Comparison of ENCODE assay signal across 18 cellular contexts in genomic region chr19:46475976-46476375, GRCh38. TPM values are rescaled to one million over a fixed set of nuclear protein-coding genes. Genes with fewer than 3 reads are reported as not detected.
"Had no signal": no experiment of that assay in that cellular context is flagged by ENCODE, and none has a peak within 500 bp of the region (broad histone marks: within the 10 kb centered on the region; RNA-seq: fewer than 3 reads in every experiment).

No MANE protein-coding gene starts in this region.

- H3K9me3 Mint-ChIP-seq: activated T-helper 17 cell treated with anti-CD3 and anti-CD28 coated beads, Interleukin-2, amount 50 U/mL, for 72 hours; neural crest cell; stimulated activated effector memory CD8-positive, alpha-beta T cell treated with anti-CD3 and anti-CD28 coated beads, Interleukin-12 subunit alpha, Interleukin-12 subunit beta, amount 100 ng/mL, for 72 hours had no signal

- H3K36me3 Mint-ChIP-seq: stimulated activated effector memory CD8-positive, alpha-beta T cell treated with anti-CD3 and anti-CD28 coated beads, Interleukin-12 subunit alpha, Interleukin-12 subunit beta, amount 100 ng/mL, for 72 hours had no signal

- ATAC-seq: activated T-helper 17 cell treated with anti-CD3 and anti-CD28 coated beads, Interleukin-2, amount 50 U/mL, for 72 hours; body of pancreas; left ventricle myocardium superior; stimulated activated effector memory CD8-positive, alpha-beta T cell treated with anti-CD3 and anti-CD28 coated beads, Interleukin-12 subunit alpha, Interleukin-12 subunit beta, amount 100 ng/mL, for 72 hours had no signal

- H3K27ac ChIP-seq: adrenal gland, body of pancreas, ovary, thyroid gland, uterus had no signal

- H3K36me3 ChIP-seq: adrenal gland, ovary, thyroid gland, uterus had no signal

- H3K4me3 Mint-ChIP-seq: activated T-helper 17 cell treated with anti-CD3 and anti-CD28 coated beads, Interleukin-2, amount 50 U/mL, for 72 hours; neural crest cell; stimulated activated effector memory CD8-positive, alpha-beta T cell treated with anti-CD3 and anti-CD28 coated beads, Interleukin-12 subunit alpha, Interleukin-12 subunit beta, amount 100 ng/mL, for 72 hours had no signal

- H3K27me3 ChIP-seq: adrenal gland, body of pancreas, ovary, thyroid gland, uterus had no signal

- DNase-seq: activated CD4-positive, CD25-positive, alpha-beta regulatory T cell treated with anti-CD3 and anti-CD28 coated beads, Interleukin-2, amount 50 U/mL, for 72 hours; activated naive CD4-positive, alpha-beta T cell treated with anti-CD3 and anti-CD28 coated beads, Interleukin-2, amount 50 U/mL, for 16 hours; activated T-cell treated with anti-CD3 and anti-CD28 coated beads for 4 hours; adrenal gland; body of pancreas; erythroblast; hypothalamus; left ventricle myocardium superior; ovary; T-helper 1 cell; T1000; thyroid gland; uterus had no signal

- H3K4me1 ChIP-seq: uterus had no signal

- H3K9me3 ChIP-seq: adrenal gland, body of pancreas, ovary, thyroid gland, uterus had no signal

- H3K27ac Mint-ChIP-seq: activated T-helper 17 cell treated with anti-CD3 and anti-CD28 coated beads, Interleukin-2, amount 50 U/mL, for 72 hours; stimulated activated effector memory CD8-positive, alpha-beta T cell treated with anti-CD3 and anti-CD28 coated beads, Interleukin-12 subunit alpha, Interleukin-12 subunit beta, amount 100 ng/mL, for 72 hours had no signal

- H3K4me3 ChIP-seq: adrenal gland, body of pancreas, ovary, thyroid gland, uterus had no signal

RNA-seq across cellular contexts. Expression of gene PNMA8A, which starts 4.6 kb away (rescaled TPM):
- total RNA-seq: activated T-helper 17 cell treated with anti-CD3 and anti-CD28 coated beads, Interleukin-2, amount 50 U/mL, for 72 hours had no signal

RNA-seq across cellular contexts. Expression of gene PNMA8C, which starts 47.2 kb away (rescaled TPM):
- total RNA-seq: activated T-helper 17 cell treated with anti-CD3 and anti-CD28 coated beads, Interleukin-2, amount 50 U/mL, for 72 hours; body of pancreas; dermis microvascular lymphatic vessel endothelial cell; mesenteric fat pad had no signal
